8 cellular contexts compared by ENCODE assay signal in the genomic region with DNA sequence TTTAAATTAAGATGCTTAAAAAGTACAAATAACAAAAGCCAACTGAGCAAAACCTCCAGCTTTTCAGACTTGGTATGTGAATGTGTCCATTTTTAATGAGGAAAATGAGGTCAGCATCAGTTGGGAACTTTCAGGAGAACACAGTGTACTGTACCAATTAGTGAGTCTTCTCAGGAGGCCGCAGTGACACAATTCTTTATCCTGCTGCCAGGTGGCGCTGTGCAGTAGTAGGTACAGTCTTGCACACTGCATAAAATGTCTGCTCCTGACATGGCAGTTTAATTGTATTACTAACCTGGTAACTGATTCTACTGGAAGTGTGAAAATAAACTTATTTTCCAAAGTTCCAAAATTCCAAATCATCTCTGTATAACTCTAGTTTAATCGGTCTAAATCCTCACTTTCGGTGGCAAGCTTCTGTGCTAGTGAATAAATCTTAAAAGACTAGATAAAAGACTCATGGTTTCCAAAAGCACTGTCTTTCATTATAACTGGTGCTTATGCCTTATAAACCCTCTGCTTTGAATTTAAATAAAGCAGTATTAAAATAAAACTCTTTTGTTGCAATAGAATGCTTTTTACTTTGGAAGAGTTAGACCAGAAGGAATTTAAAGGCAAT.
DNase-seq lines count a peak whose midpoint lies in the region; ATAC-seq and TF ChIP-seq lines count a peak whose summit lies in the region.

No MANE protein-coding gene starts in this region.

- H3K27me3 ChIP-seq in hepatocyte, result no peaks in the 10 kb centered on the region

- TF ChIP-seq CTCF in hepatocyte (IDR thresholded peaks at IDR 0.05; ENCODE audit: poor library complexity), result peak; percentile 90

- no peak overlapping the region for H3K4me3 Mint-ChIP-seq in T-helper 17 cell

- no peaks in the 10 kb centered on the region for H3K9me3 ChIP-seq in T-helper 17 cell (ENCODE audit: control insufficient read depth, low read length, poor library complexity, severe bottlenecking)
- H3K9me3 ChIP-seq in hepatocyte (ENCODE audit: low read depth), result no peaks in the 10 kb centered on the region

- H3K4me3 ChIP-seq in hepatocyte (no peak overlapping the region), skeletal muscle cell (ENCODE audit: low read depth, low read length) (no peak overlapping the region)

- H3K27ac ChIP-seq in hepatocyte, result no peak overlapping the region

- no peaks in the 10 kb centered on the region for H3K79me2 ChIP-seq in hepatocyte

- no peaks in the 10 kb centered on the region for H4K20me1 ChIP-seq in hepatocyte (ENCODE audit: insufficient read depth, poor library complexity, severe bottlenecking)

- H3K27me3 Mint-ChIP-seq in T-helper 17 cell, result peaks cover 39% of the 10 kb centered on the region

- 31% methylated on average over 4 of the region's 4 CpGs for WGBS in hepatocyte (ENCODE audit: low lambda C conversion rate, missing lambda C conversion rate)

- ATAC-seq in GM18511 (IDR thresholded peaks at IDR 0.05; ENCODE audit: unreplicated experiment), result peak; percentile 99
- peak; percentile 99 for ATAC-seq in HG02970 (IDR thresholded peaks at IDR 0.05; ENCODE audit: low FRiP score, unreplicated experiment)
- ATAC-seq in T-helper 17 cell, result peak; percentile 93

- no peaks in the 10 kb centered on the region for H3K4me1 ChIP-seq in hepatocyte (ENCODE audit: insufficient read depth)

- H3K27ac Mint-ChIP-seq in T-helper 17 cell, result no peak overlapping the region

- H3K9me2 ChIP-seq in hepatocyte (replicated peaks; ENCODE audit: insufficient read depth), result no peaks in the 10 kb centered on the region

- no peaks in the 10 kb centered on the region for H3K36me3 Mint-ChIP-seq in T-helper 17 cell (ENCODE audit: low read depth)

- peak; percentile 66 for DNase-seq in ACHN
- peak; percentile 69 for DNase-seq in NCI-H146 treated with DMSO at 0.1 percent for 48 hours (lab: John Stamatoyannopoulos, UW; ENCODE audit: unreplicated experiment)
- peak; percentile 14 to 39 (median 19) for DNase-seq in T-helper 17 cell
- DNase-seq in anterior cingulate cortex (lab: John Stamatoyannopoulos, UW), result peak in 53 of 58 donors; percentile 1 to 86 (median 41)
- peak; percentile 85 for DNase-seq in hepatocyte (ENCODE audit: low spot score)
- peak; percentile 28 for DNase-seq in skeletal muscle cell (ENCODE audit: low read depth)

- H2AFZ ChIP-seq in hepatocyte, result peak overlapping the region; percentile 36

- H3K4me2 ChIP-seq in hepatocyte, result no peak overlapping the region

- in situ Hi-C loops in ACHN (cut with HindIII; ENCODE audit: low pct_ligation_motif_present, low pct_unique_long_range_greater_than_20kb, low sequenced_read_pairs), result no loop called here

- no peaks in the 10 kb centered on the region for H3K36me3 ChIP-seq in hepatocyte (replicated peaks; ENCODE audit: insufficient read depth, low read depth)

- H3K4me1 Mint-ChIP-seq in T-helper 17 cell, result peaks cover 2% of the 10 kb centered on the region

Comparison
In these comparisons a context has a peak if more than half of its experiments do, and no peak if none do; other contexts are left out.
1. DNase-seq: peak in every context shown above with its lines; median percentile 85 in hepatocyte; 69 in NCI-H146 treated with DMSO at 0.1 percent for 48 hours; 66 in ACHN; 41 in anterior cingulate cortex; 28 in skeletal muscle cell; 19 in T-helper 17 cell.